ENCODE assay signal across 2 cellular contexts in genomic region chr6:41736800-41737555, GRCh38.
TF ChIP-seq lines count a peak whose summit lies in the region.

No MANE protein-coding gene starts in this region.

TF ChIP-seq in GM23338, 12 proteins besides CTCF, POLR2A, EP300 and RAD21:
- TF ChIP-seq STAT1 (IDR thresholded peaks at IDR 0.05; ENCODE audit: unreplicated experiment) = no peak
- TF ChIP-seq NANOG (IDR thresholded peaks at IDR 0.05; ENCODE audit: borderline replicate concordance) = no peak
- TF ChIP-seq EZH2 (IDR thresholded peaks at IDR 0.05; ENCODE audit: low read depth, unreplicated experiment) = no peak
- TF ChIP-seq POLR2AphosphoS5 (IDR thresholded peaks at IDR 0.05; ENCODE audit: low read depth) = no peak
- no peak for TF ChIP-seq REST (IDR thresholded peaks at IDR 0.05; ENCODE audit: unreplicated experiment)
- no peak for TF ChIP-seq CREB1 (CRISPR knock-in tag; IDR thresholded peaks at IDR 0.05; ENCODE audit: low read depth)
- TF ChIP-seq ZNF331 (CRISPR knock-in tag; IDR thresholded peaks at IDR 0.05; ENCODE audit: low read depth) = no peak
- TF ChIP-seq ZNF462 (CRISPR knock-in tag; IDR thresholded peaks at IDR 0.05) = no peak

TF ChIP-seq in endothelial cell of umbilical vein, 7 proteins besides CTCF, POLR2A, EP300 and RAD21:
- TF ChIP-seq JUN (IDR thresholded peaks at IDR 0.05; ENCODE audit: borderline replicate concordance, insufficient read depth, insufficient read length, low read depth) = no peak
- no peak for TF ChIP-seq FOS (IDR thresholded peaks at IDR 0.05; ENCODE audit: borderline replicate concordance, insufficient read depth, low read length)
- TF ChIP-seq MYC (IDR thresholded peaks at IDR 0.05; ENCODE audit: low read depth, low read length) = no peak
- no peak for TF ChIP-seq GATA2 (IDR thresholded peaks at IDR 0.05; ENCODE audit: insufficient read depth, insufficient read length, low read depth, low read length)
- TF ChIP-seq MAX (IDR thresholded peaks at IDR 0.05; ENCODE audit: insufficient read depth, insufficient read length) = no peak
- no peak for TF ChIP-seq EZH2 (IDR thresholded peaks at IDR 0.05; ENCODE audit: borderline replicate concordance, low read depth, low read length, severe bottlenecking)
- no peak for TF ChIP-seq POLR2AphosphoS5 (IDR thresholded peaks at IDR 0.05; ENCODE audit: insufficient read depth, low read depth, low read length)
TF ChIP-seq in endothelial cell of umbilical vein: peak in this region for 0.
